7 cellular contexts compared by ENCODE assay signal in the genomic region with DNA sequence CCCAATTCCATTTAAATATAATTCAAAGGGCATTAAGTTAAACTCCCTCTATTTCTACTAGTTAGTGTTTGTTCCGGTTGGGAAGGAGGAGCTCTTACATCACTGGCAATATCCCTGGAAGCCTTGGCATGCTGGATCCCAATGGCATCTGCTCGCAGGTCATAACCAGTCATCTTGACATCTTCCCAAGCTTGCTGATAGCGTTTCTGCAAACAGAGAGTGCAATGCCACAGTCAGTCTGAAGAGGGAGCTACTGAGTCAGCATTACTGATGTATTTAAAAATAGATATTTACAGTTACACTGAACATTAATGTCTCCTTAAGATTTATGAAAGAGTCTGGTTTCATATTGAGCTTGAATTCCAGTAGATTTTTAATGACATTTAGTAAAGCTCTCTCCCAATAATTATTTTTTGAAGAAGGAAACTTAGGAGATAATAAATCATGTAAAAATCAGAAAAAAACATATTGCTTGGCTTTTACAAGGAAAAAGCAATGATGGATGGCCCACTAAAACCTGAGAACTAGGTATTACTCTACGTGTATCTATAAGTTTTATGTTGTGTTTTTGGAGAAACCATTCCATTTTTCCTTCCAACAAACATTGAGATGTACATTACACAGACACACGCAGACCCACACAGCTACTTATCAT.
DNase-seq lines count a peak whose midpoint lies in the region; ATAC-seq, FAIRE-seq and TF ChIP-seq lines count a peak whose summit lies in the region.
"Not testable (repeated sequence)": the region's sequence is repeated elsewhere in the genome, so short reads cannot be mapped to it uniquely, and the experiment has no call there.

No MANE protein-coding gene starts in this region.

- not testable (repeated sequence) for H3K9ac ChIP-seq in HepG2 (ENCODE audit: insufficient read depth, low read depth, low read length)

- POLR2A ChIA-PET in HepG2 (lab: Yijun Ruan, JAX), result not testable (repeated sequence)

- not testable (repeated sequence) for FAIRE-seq in HepG2 (lab: Jason Lieb, UNC)

- not testable (repeated sequence) for H3K27ac ChIP-seq in DOHH2 (ENCODE audit: low read depth, low read length); dorsolateral prefrontal cortex; HepG2 (ENCODE audit: extremely low read length, insufficient read depth, low read length)

- peak; percentile 61 for ATAC-seq in GM21723 (IDR thresholded peaks at IDR 0.05; ENCODE audit: unreplicated experiment)
- peak; percentile 71 for ATAC-seq in HG03520 (IDR thresholded peaks at IDR 0.05; ENCODE audit: unreplicated experiment)
- peak; percentile 66 for ATAC-seq in HepG2

- not testable (repeated sequence) for H3K27ac Mint-ChIP-seq in activated CD4-positive, alpha-beta T cell treated with anti-CD3 and anti-CD28 coated beads, Interleukin-2, amount 10 ng/mL, durations not matched to agents 24 days and 14 days; osteocyte (ENCODE audit: unreplicated experiment)

- not testable (repeated sequence) for H3K9me3 ChIP-seq in DOHH2 (ENCODE audit: control insufficient read depth, insufficient read depth, low read length); HepG2 (ENCODE audit: low read length)

- H3K9me3 Mint-ChIP-seq in activated CD4-positive, alpha-beta T cell treated with anti-CD3 and anti-CD28 coated beads, Interleukin-2, amount 10 ng/mL, durations not matched to agents 24 days and 14 days; osteocyte (ENCODE audit: unreplicated experiment): not testable (repeated sequence)

- in situ Hi-C loops in HepG2 (cut with HindIII; ENCODE audit: extremely low pct_ligation_motif_present, low pct_unique_long_range_greater_than_20kb), result not testable (repeated sequence)

- not testable (repeated sequence) for TF ChIP-seq POLR2A in HepG2 (IDR thresholded peaks at IDR 0.05; ENCODE audit: insufficient read depth in 1 of 2, low read depth in 2 of 2, low read length in 2 of 2)

- CTCF ChIA-PET in HepG2 (lab: Yijun Ruan, JAX; ENCODE audit: low intra/inter-chr PET ratio, low total read pairs), result not testable (repeated sequence)

- not testable (repeated sequence) for TF ChIP-seq RAD21 in HepG2 (CRISPR knock-in tag; IDR thresholded peaks at IDR 0.05)

- H3K36me3 ChIP-seq in DOHH2 (ENCODE audit: control insufficient read depth, low read length); HepG2 (replicated peaks in 1 of 2; ENCODE audit: control insufficient read depth in 1 of 2, insufficient read depth in 2 of 2, low read length in 2 of 2): not testable (repeated sequence)

- TF ChIP-seq CTCF in DOHH2 (IDR thresholded peaks at IDR 0.05; ENCODE audit: low read depth, low read length, poor library complexity, severe bottlenecking) (peak; percentile 24), dorsolateral prefrontal cortex (IDR thresholded peaks at IDR 0.05 in 54 of 56, conservative IDR thresholded peaks at IDR 0.05 in 2 of 56; ENCODE audit: low read depth in 1 of 56, partially characterized antibody in 56 of 56) (peak in 39 of 56 donors; percentile 11 to 53 (median 28)), osteocyte (IDR thresholded peaks at IDR 0.05) (peak; percentile 48)
- not testable (repeated sequence) for TF ChIP-seq CTCF in HepG2 (CRISPR knock-in tag; IDR thresholded peaks at IDR 0.05)

- not testable (repeated sequence) for H3K4me2 ChIP-seq in DOHH2 (ENCODE audit: low read length); HepG2 (ENCODE audit: low read depth, low read length)

- H3K9me2 ChIP-seq in DOHH2 (replicated peaks; ENCODE audit: control insufficient read depth, low read length), result not testable (repeated sequence)

- H3K4me1 ChIP-seq in DOHH2 (ENCODE audit: control insufficient read depth, low read length); HepG2 (ENCODE audit: insufficient read depth, low read length): not testable (repeated sequence)

- H3K36me3 Mint-ChIP-seq in activated CD4-positive, alpha-beta T cell treated with anti-CD3 and anti-CD28 coated beads, Interleukin-2, amount 10 ng/mL, durations not matched to agents 24 days and 14 days (ENCODE audit: low read depth); osteocyte (ENCODE audit: unreplicated experiment): not testable (repeated sequence)

- WGBS in HepG2 (ENCODE audit: low lambda C conversion rate), result 29% methylated on average over 4 of the region's 5 CpGs

- not testable (repeated sequence) for H2AFZ ChIP-seq in HepG2 (ENCODE audit: low read length)

- TF ChIP-seq EP300 in HepG2 (IDR thresholded peaks at IDR 0.05; ENCODE audit: low read depth in 2 of 2, low read length in 2 of 2); HepG2 (CRISPR knock-in tag; IDR thresholded peaks at IDR 0.05; ENCODE audit: borderline replicate concordance): not testable (repeated sequence)

- not testable (repeated sequence) for H3K4me3 ChIP-seq in DOHH2 (ENCODE audit: low read length); dorsolateral prefrontal cortex; HepG2 (replicated peaks in 1 of 3; ENCODE audit: insufficient read depth in 1 of 3, low read depth in 2 of 3, low read length in 3 of 3)

- not testable (repeated sequence) for H3K27me3 Mint-ChIP-seq in activated CD4-positive, alpha-beta T cell treated with anti-CD3 and anti-CD28 coated beads, Interleukin-2, amount 10 ng/mL, durations not matched to agents 24 days and 14 days; osteocyte (ENCODE audit: unreplicated experiment)

- H3K4me3 Mint-ChIP-seq in activated CD4-positive, alpha-beta T cell treated with anti-CD3 and anti-CD28 coated beads, Interleukin-2, amount 10 ng/mL, durations not matched to agents 24 days and 14 days; osteocyte (ENCODE audit: unreplicated experiment): not testable (repeated sequence)

- not testable (repeated sequence) for H3K4me1 Mint-ChIP-seq in activated CD4-positive, alpha-beta T cell treated with anti-CD3 and anti-CD28 coated beads, Interleukin-2, amount 10 ng/mL, durations not matched to agents 24 days and 14 days; osteocyte (ENCODE audit: unreplicated experiment)

- BruUV-seq in HepG2 (replicated peaks; lab: Mats Ljungman, UMichigan), result not testable (repeated sequence)

- intact Hi-C loops in activated CD4-positive, alpha-beta T cell treated with anti-CD3 and anti-CD28 coated beads, Interleukin-2, amount 10 ng/mL, durations not matched to agents 24 days and 14 days (cut with micrococcal nuclease); dorsolateral prefrontal cortex (cut with DNase I); HepG2 (cut with micrococcal nuclease; ENCODE audit: unreplicated experiment): not testable (repeated sequence)

- peak; percentile 59 for DNase-seq in activated CD4-positive, alpha-beta T cell treated with anti-CD3 and anti-CD28 coated beads, Interleukin-2, amount 10 ng/mL, durations not matched to agents 24 days and 14 days
- DNase-seq in dorsolateral prefrontal cortex; HepG2 (ENCODE audit: low spot score); osteocyte (ENCODE audit: extremely low spot score, unreplicated experiment): not testable (repeated sequence)

- not testable (repeated sequence) for H4K20me1 ChIP-seq in DOHH2 (ENCODE audit: control insufficient read depth, insufficient read depth, low read depth, low read length); HepG2 (ENCODE audit: insufficient read depth, low read length)

- not testable (repeated sequence) for H3F3A ChIP-seq in DOHH2 (ENCODE audit: control insufficient read depth, insufficient read depth)

- H3K27me3 ChIP-seq in DOHH2 (ENCODE audit: control insufficient read depth, low read length); dorsolateral prefrontal cortex; HepG2 (ENCODE audit: control insufficient read depth in 1 of 2, insufficient read depth in 2 of 2, low read length in 2 of 2): not testable (repeated sequence)

- H3K79me2 ChIP-seq in DOHH2 (ENCODE audit: control insufficient read depth, low read length); HepG2 (ENCODE audit: insufficient read depth, low read length): not testable (repeated sequence)
